In the genomic region with DNA sequence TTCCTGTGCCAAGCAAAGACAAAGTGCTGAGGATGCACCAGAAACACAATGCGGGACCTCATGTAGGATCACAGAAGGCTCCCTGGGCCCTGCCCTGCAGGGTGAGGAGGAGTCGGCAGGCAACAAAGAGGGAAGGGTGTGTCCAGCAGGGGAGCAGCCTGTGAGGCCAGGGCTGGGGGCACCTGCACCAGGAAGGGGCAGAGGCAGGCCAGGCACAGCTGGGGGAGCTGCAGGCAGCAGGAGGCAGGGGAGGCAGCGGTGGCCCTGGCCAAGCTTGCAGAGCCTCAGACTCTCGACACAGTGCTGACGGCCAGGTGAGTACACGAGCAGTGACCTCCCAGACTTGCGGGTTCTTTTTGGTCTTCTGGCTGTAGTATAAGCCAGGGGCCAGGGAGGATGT, we compare ENCODE assay signal across 20 cellular contexts.
DNase-seq lines count a peak whose midpoint lies in the region; ATAC-seq, FAIRE-seq and TF ChIP-seq lines count a peak whose summit lies in the region.
"Had no signal": no experiment of that assay in that cellular context is flagged by ENCODE, and none has a peak within 500 bp of the region (broad histone marks: within the 10 kb centered on the region; RNA-seq: fewer than 3 reads in every experiment).

No MANE protein-coding gene starts in this region.

- H3K36me3 ChIP-seq in GM23338 (ENCODE audit: insufficient read depth) (no peaks in the 10 kb centered on the region), kidney (ENCODE audit: control insufficient read depth in 1 of 2, insufficient read depth in 2 of 2, low read length in 2 of 2) (no peaks in the 10 kb centered on the region), osteoblast (ENCODE audit: insufficient read depth, low read length) (no peaks in the 10 kb centered on the region), gastrocnemius medialis (no peaks in the 10 kb centered on the region)

- H3K4me2 ChIP-seq in GM23338 = no peak overlapping the region
- H3K4me2 ChIP-seq in osteoblast (ENCODE audit: insufficient read depth, low read length) = no peak overlapping the region

- H3K4me1 ChIP-seq in GM23338 (ENCODE audit: insufficient read depth) (no peaks in the 10 kb centered on the region; the same call in 1 of the 2 replicates), kidney (ENCODE audit: control insufficient read depth in 1 of 2, insufficient read depth in 1 of 2, low read depth in 1 of 2, low read length in 2 of 2) (no peaks in the 10 kb centered on the region), osteoblast (ENCODE audit: insufficient read depth, low read length) (no peaks in the 10 kb centered on the region), gastrocnemius medialis (peaks cover 6 to 22% of the 10 kb centered on the region in 2 donors)

- H4K20me1 ChIP-seq in GM23338 (replicated peaks; ENCODE audit: insufficient read depth) = no peaks in the 10 kb centered on the region
- H4K20me1 ChIP-seq in osteoblast (ENCODE audit: insufficient read depth, low read length) = no peaks in the 10 kb centered on the region

- H3K27ac ChIP-seq in GM23338 (ENCODE audit: low read depth) (no peak overlapping the region), angular gyrus (ENCODE audit: low read depth, low read length) (peak overlapping the region; percentile 56), kidney (ENCODE audit: low read depth in 2 of 2, low read length in 2 of 2) (no peak overlapping the region), osteoblast (ENCODE audit: low read depth, low read length) (no peak overlapping the region), gastrocnemius medialis (no peak overlapping the region)
- H3K27ac ChIP-seq: 22Rv1, HL-60 had no signal

- no peak overlapping the region for H2AFZ ChIP-seq in GM23338
- no peak overlapping the region for H2AFZ ChIP-seq in osteoblast (ENCODE audit: low read length)

- ATAC-seq in GM23338 (peak; percentile 10; the same call in 2 of the 3 replicates), HG02938 (IDR thresholded peaks at IDR 0.05; ENCODE audit: unreplicated experiment) (no peak), gastrocnemius medialis (no peak)
- ATAC-seq: CD8-positive, alpha-beta T cell had no signal

- FAIRE-seq in kidney (lab: Jason Lieb, UNC) = no peak
- FAIRE-seq: D721Med, G401.6, GM12891, H54 had no signal

- H3K27me3 ChIP-seq in GM23338 (ENCODE audit: insufficient read depth) = no peaks in the 10 kb centered on the region
- H3K27me3 ChIP-seq in osteoblast (ENCODE audit: insufficient read depth, low read length) = peaks cover 4% of the 10 kb centered on the region
- no peaks in the 10 kb centered on the region for H3K27me3 ChIP-seq in gastrocnemius medialis

- H3K27me3 Mint-ChIP-seq in GM23338 (ENCODE audit: insufficient read depth, low read depth, poor library complexity) = peaks cover 11% of the 10 kb centered on the region
- no peaks in the 10 kb centered on the region for H3K27me3 Mint-ChIP-seq in progenitor cell of endocrine pancreas
- peaks cover 25% of the 10 kb centered on the region for H3K27me3 Mint-ChIP-seq in mesothelial cell of epicardium (ENCODE audit: low read depth)

- H3K9me2 ChIP-seq in GM23338 (ENCODE audit: insufficient read depth) = no peaks in the 10 kb centered on the region

- H3K36me3 Mint-ChIP-seq in GM23338 (ENCODE audit: low read depth) = no peaks in the 10 kb centered on the region
- H3K36me3 Mint-ChIP-seq in progenitor cell of endocrine pancreas (ENCODE audit: insufficient read depth) = no peaks in the 10 kb centered on the region
- no peaks in the 10 kb centered on the region for H3K36me3 Mint-ChIP-seq in mesothelial cell of epicardium
- H3K36me3 Mint-ChIP-seq: CD14-positive monocyte; CD8-positive, alpha-beta T cell had no signal

- H3K9ac ChIP-seq in kidney (ENCODE audit: low read length in 2 of 2) = no peak overlapping the region

- H3K9me3 Mint-ChIP-seq in GM23338 (no peaks in the 10 kb centered on the region), progenitor cell of endocrine pancreas (ENCODE audit: low read depth) (no peaks in the 10 kb centered on the region), mesothelial cell of epicardium (no peaks in the 10 kb centered on the region)
- H3K9me3 Mint-ChIP-seq: CD14-positive monocyte; CD8-positive, alpha-beta T cell had no signal

- TF ChIP-seq POLR2A in gastrocnemius medialis (IDR thresholded peaks at IDR 0.05) = no peak

- no peaks in the 10 kb centered on the region for H3F3A ChIP-seq in GM23338 (replicated peaks; ENCODE audit: low read depth)

- H3K4me1 Mint-ChIP-seq in GM23338 = peaks cover 7% of the 10 kb centered on the region
- H3K4me1 Mint-ChIP-seq in progenitor cell of endocrine pancreas (ENCODE audit: low read depth) = peaks cover 2% of the 10 kb centered on the region
- H3K4me1 Mint-ChIP-seq in mesothelial cell of epicardium = no peaks in the 10 kb centered on the region
- H3K4me1 Mint-ChIP-seq: CD14-positive monocyte had no signal

- H3K4me3 ChIP-seq in GM23338 = no peak overlapping the region
- no peak overlapping the region for H3K4me3 ChIP-seq in kidney (ENCODE audit: low read length in 2 of 2)
- H3K4me3 ChIP-seq in osteoblast (ENCODE audit: insufficient read depth, low read length) = no peak overlapping the region
- H3K4me3 ChIP-seq in gastrocnemius medialis = no peak overlapping the region

- TF ChIP-seq CTCF in GM23338 (conservative IDR thresholded peaks at IDR 0.05; ENCODE audit: low read depth in 2 of 2) (no peak), kidney (IDR thresholded peaks at IDR 0.05; ENCODE audit: borderline replicate concordance, extremely low read depth, insufficient read depth) (no peak), osteoblast (IDR thresholded peaks at IDR 0.05; ENCODE audit: extremely low read depth, low read depth, low read length) (no peak), progenitor cell of endocrine pancreas (IDR thresholded peaks at IDR 0.05; ENCODE audit: unreplicated experiment) (no peak), gastrocnemius medialis (IDR thresholded peaks at IDR 0.05 in 4 of 5, conservative IDR thresholded peaks at IDR 0.05 in 1 of 5) (no peak), mesothelial cell of epicardium (IDR thresholded peaks at IDR 0.05; ENCODE audit: unreplicated experiment) (no peak)

- DNase-seq in GM23338 (ENCODE audit: low spot score) (no peak), kidney (peak; percentile 62), osteoblast (ENCODE audit: insufficient read length, low spot score, missing footprints) (peak; percentile 73), progenitor cell of endocrine pancreas (ENCODE audit: low spot score, unreplicated experiment) (no peak), gastrocnemius medialis (no peak), mesothelial cell of epicardium (ENCODE audit: low spot score in 2 of 2, unreplicated experiment in 2 of 2) (no peak)
- DNase-seq: CD8-positive, alpha-beta T cell; COR-L47; DMS153; DMS79 treated with DMSO at 0.1 percent for 48 hours; EL had no signal

- H3K79me2 ChIP-seq in GM23338 (replicated peaks; ENCODE audit: insufficient read depth) (no peaks in the 10 kb centered on the region), osteoblast (ENCODE audit: insufficient read depth, low read length) (no peaks in the 10 kb centered on the region)

- H3K4me3 Mint-ChIP-seq in GM23338 (no peak overlapping the region), progenitor cell of endocrine pancreas (ENCODE audit: low read depth) (no peak overlapping the region), mesothelial cell of epicardium (no peak overlapping the region)
- H3K4me3 Mint-ChIP-seq: CD14-positive monocyte; CD8-positive, alpha-beta T cell had no signal

- no peaks in the 10 kb centered on the region for H3K9me3 ChIP-seq in kidney (ENCODE audit: control insufficient read depth in 1 of 2, low read length in 2 of 2)
- no peaks in the 10 kb centered on the region for H3K9me3 ChIP-seq in osteoblast (ENCODE audit: low read depth, low read length)
- H3K9me3 ChIP-seq in gastrocnemius medialis = no peaks in the 10 kb centered on the region

- no peak overlapping the region for H3K27ac Mint-ChIP-seq in GM23338
- H3K27ac Mint-ChIP-seq in progenitor cell of endocrine pancreas = no peak overlapping the region
- no peak overlapping the region for H3K27ac Mint-ChIP-seq in mesothelial cell of epicardium
- H3K27ac Mint-ChIP-seq: CD8-positive, alpha-beta T cell had no signal

- intact Hi-C loops in kidney (cut with DNase I) (no loop called here), gastrocnemius medialis (cut with DNase I; ENCODE audit: low total_unique reads) (no loop called here)

- in situ Hi-C loops in gastrocnemius medialis (cut with MboI; ENCODE audit: low sequenced_read_pairs in 4 of 4) = no loop called here

TF ChIP-seq in GM23338, 12 proteins besides CTCF, POLR2A, EP300 and RAD21:
- TF ChIP-seq EZH2 (IDR thresholded peaks at IDR 0.05; ENCODE audit: low read depth, unreplicated experiment) (no peak), STAT1 (IDR thresholded peaks at IDR 0.05; ENCODE audit: unreplicated experiment) (no peak), CREB1 (CRISPR knock-in tag; IDR thresholded peaks at IDR 0.05; ENCODE audit: low read depth) (no peak)
- TF ChIP-seq, protein P1, sequence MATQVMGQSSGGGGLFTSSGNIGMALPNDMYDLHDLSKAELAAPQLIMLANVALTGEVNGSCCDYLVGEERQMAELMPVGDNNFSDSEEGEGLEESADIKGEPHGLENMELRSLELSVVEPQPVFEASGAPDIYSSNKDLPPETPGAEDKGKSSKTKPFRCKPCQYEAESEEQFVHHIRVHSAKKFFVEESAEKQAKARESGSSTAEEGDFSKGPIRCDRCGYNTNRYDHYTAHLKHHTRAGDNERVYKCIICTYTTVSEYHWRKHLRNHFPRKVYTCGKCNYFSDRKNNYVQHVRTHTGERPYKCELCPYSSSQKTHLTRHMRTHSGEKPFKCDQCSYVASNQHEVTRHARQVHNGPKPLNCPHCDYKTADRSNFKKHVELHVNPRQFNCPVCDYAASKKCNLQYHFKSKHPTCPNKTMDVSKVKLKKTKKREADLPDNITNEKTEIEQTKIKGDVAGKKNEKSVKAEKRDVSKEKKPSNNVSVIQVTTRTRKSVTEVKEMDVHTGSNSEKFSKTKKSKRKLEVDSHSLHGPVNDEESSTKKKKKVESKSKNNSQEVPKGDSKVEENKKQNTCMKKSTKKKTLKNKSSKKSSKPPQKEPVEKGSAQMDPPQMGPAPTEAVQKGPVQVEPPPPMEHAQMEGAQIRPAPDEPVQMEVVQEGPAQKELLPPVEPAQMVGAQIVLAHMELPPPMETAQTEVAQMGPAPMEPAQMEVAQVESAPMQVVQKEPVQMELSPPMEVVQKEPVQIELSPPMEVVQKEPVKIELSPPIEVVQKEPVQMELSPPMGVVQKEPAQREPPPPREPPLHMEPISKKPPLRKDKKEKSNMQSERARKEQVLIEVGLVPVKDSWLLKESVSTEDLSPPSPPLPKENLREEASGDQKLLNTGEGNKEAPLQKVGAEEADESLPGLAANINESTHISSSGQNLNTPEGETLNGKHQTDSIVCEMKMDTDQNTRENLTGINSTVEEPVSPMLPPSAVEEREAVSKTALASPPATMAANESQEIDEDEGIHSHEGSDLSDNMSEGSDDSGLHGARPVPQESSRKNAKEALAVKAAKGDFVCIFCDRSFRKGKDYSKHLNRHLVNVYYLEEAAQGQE (IDR thresholded peaks at IDR 0.05; ENCODE audit: unreplicated experiment) = no peak

Comparison
In these comparisons a context has a peak if more than half of its experiments do, and no peak if none do; other contexts are left out.
1. DNase-seq: peak in kidney (single experiment) and osteoblast (single experiment); none in GM23338 (single experiment), progenitor cell of endocrine pancreas (single experiment), gastrocnemius medialis (0 of 2) and mesothelial cell of epicardium (0 of 2).